ENCODE assay signal across 8 cellular contexts in genomic region chr3:4492240-4493007, GRCh38. TPM values are rescaled to one million over a fixed set of nuclear protein-coding genes. Genes with fewer than 3 reads are reported as not detected.
A peak's percentile ranks its signal among the peaks of the same experiment; 100 is the strongest.
DNase-seq lines count a peak whose midpoint lies in the region; ATAC-seq and TF ChIP-seq lines count a peak whose summit lies in the region.

No MANE protein-coding gene starts in this region.

- H3K27ac ChIP-seq in ectodermal cell (ENCODE audit: insufficient read depth, low read depth, low read length, poor library complexity, severe bottlenecking) (peak overlapping the region; percentile 52), lung (ENCODE audit: low read depth in 1 of 2, low read length in 1 of 2) (peak overlapping the region; percentile 76 to 93)

- peaks cover 45% of the 10 kb centered on the region for H3K27me3 ChIP-seq in ectodermal cell (ENCODE audit: control insufficient read depth, insufficient read depth, low read length, poor library complexity, severe bottlenecking)
- H3K27me3 ChIP-seq in lung (ENCODE audit: control insufficient read depth, insufficient read depth) = no peaks in the 10 kb centered on the region

- ATAC-seq in GM21528 (IDR thresholded peaks at IDR 0.05; ENCODE audit: low FRiP score, unreplicated experiment) = peak; percentile 19
- peak; percentile 34 for ATAC-seq in lung (ENCODE audit: insufficient read depth, low FRiP score)

- no peak for TF ChIP-seq CTCF in lung (IDR thresholded peaks at IDR 0.05; ENCODE audit: control extremely low read depth, extremely low read depth)

- no peaks in the 10 kb centered on the region for H3K9me3 ChIP-seq in ectodermal cell (ENCODE audit: control insufficient read depth, low read length)
- no peaks in the 10 kb centered on the region for H3K9me3 ChIP-seq in lung (ENCODE audit: control insufficient read depth in 2 of 2, insufficient read depth in 1 of 2, low read length in 1 of 2)

- H3K4me1 ChIP-seq in ectodermal cell (ENCODE audit: control insufficient read depth, insufficient read depth, low read length) (peaks cover 4% of the 10 kb centered on the region), lung (ENCODE audit: control insufficient read depth in 2 of 2, insufficient read depth in 2 of 2, low read length in 2 of 2) (peaks cover 0 to 5% of the 10 kb centered on the region in 2 donors)

- DNase-seq in AG20443 (ENCODE audit: low spot score) (peak; percentile 67), NCI-H226 (peak; percentile 92), lung (ENCODE audit: low spot score) (peak; percentile 60), DMS153 treated with DMSO at 0.1 percent for 48 hours (lab: John Stamatoyannopoulos, UW; ENCODE audit: unreplicated experiment) (no peak)
- peak; percentile 30 to 35 for DNase-seq in activated CD4-positive, alpha-beta T cell treated with anti-CD3 and anti-CD28 coated beads, Interleukin-2, amount 50 U/mL, for 4 hours
- DNase-seq in stimulated activated CD8-positive, alpha-beta memory T cell treated with anti-CD3 and anti-CD28 coated beads, Interleukin-2, amount 100 ng/mL, for 48 hours (ENCODE audit: low read depth in 2 of 2) = peak; percentile 10 to 15

- no peaks in the 10 kb centered on the region for H3K36me3 ChIP-seq in ectodermal cell (ENCODE audit: control insufficient read depth, insufficient read depth, low read length)
- H3K36me3 ChIP-seq in lung (ENCODE audit: control insufficient read depth in 2 of 2, insufficient read depth in 2 of 2, low read length in 2 of 2) = no peaks in the 10 kb centered on the region

- WGBS in ectodermal cell, 2 experiments = 0 to 1% methylated on average over 41 of the region's 41 CpGs
- 0% methylated on average over 41 of the region's 41 CpGs for WGBS in lung, 2 donors

- H3K4me3 ChIP-seq in ectodermal cell (ENCODE audit: insufficient read depth, low read depth, low read length) (peak overlapping the region; percentile 74), lung (peak overlapping the region; percentile 81)

RNA-seq across cellular contexts. Expression of gene ITPR1, which starts 0.7 kb away (rescaled TPM):
- polyA plus RNA-seq in ectodermal cell (2013, experiment 1 of 4) = 3.5 TPM
- 3.0 TPM for polyA plus RNA-seq in ectodermal cell (2013, experiment 2 of 4)
- polyA plus RNA-seq in ectodermal cell (2013, experiment 3 of 4) = 3.1 TPM
- polyA plus RNA-seq in ectodermal cell (2013, experiment 4 of 4) = 3.3 TPM
- 100 to 1,000 TPM in 1 of 2 donors, 10 to 100 TPM in 1; 66.5 to 152 TPM for total RNA-seq in lung
- 10 to 100 TPM; 12.4 to 21.8 TPM for polyA plus RNA-seq in lung

RNA-seq across cellular contexts. Expression of gene SUMF1, which starts 25.4 kb away (rescaled TPM):
- 13.1 TPM for polyA plus RNA-seq in ectodermal cell (2013, experiment 1 of 4)
- polyA plus RNA-seq in ectodermal cell (2013, experiment 2 of 4) = 13.6 TPM
- polyA plus RNA-seq in ectodermal cell (2013, experiment 3 of 4) = 10.2 TPM
- polyA plus RNA-seq in ectodermal cell (2013, experiment 4 of 4) = 11.1 TPM
- total RNA-seq in lung = 10 to 100 TPM; 35.4 to 50.0 TPM
- polyA plus RNA-seq in lung = 10 to 100 TPM; 11.6 to 27.5 TPM
